Comparison of ENCODE assay signal across 8 cellular contexts in the genomic region with DNA sequence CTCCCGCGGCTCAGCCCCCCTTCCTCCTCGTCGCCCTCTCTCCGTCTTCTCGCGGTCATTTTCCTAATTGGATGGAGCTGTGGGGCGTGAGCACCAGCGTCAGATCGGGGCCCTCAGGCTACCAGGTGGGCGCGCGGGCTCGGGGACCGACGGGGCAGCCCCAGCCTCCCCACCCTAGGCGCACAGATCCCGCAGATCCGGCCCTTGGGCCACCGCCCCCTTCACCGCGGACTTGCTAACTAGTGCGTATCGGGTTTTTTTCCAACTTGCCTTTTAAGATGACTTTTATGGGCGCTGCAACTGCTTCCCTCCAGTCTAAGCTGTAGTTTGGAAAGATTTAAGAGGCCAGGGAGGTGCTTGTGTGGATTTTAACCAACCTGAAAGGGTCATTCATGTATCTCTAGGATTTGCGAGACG. TPM values are rescaled to one million over a fixed set of nuclear protein-coding genes. Genes with fewer than 3 reads are reported as not detected.
A peak's percentile ranks its signal among the peaks of the same experiment; 100 is the strongest.
DNase-seq lines count a peak whose midpoint lies in the region; ATAC-seq and TF ChIP-seq lines count a peak whose summit lies in the region.

No MANE protein-coding gene starts in this region.

- H3K4me1 ChIP-seq in gastroesophageal sphincter, result peaks cover 0 to 72% (median 28%) of the 10 kb centered on the region in 3 donors
- peaks cover 9% of the 10 kb centered on the region for H3K4me1 ChIP-seq in ovary (ENCODE audit: insufficient read depth)

- H3K9me3 ChIP-seq in gastroesophageal sphincter (no peaks in the 10 kb centered on the region), ovary (no peaks in the 10 kb centered on the region)

- H3K27ac ChIP-seq in gastroesophageal sphincter, result peak overlapping the region; percentile 72 to 92 (median 90)
- H3K27ac ChIP-seq in ovary, result peak overlapping the region; percentile 86 to 92

- H3K27me3 ChIP-seq in gastroesophageal sphincter (no peaks in the 10 kb centered on the region), ovary (no peaks in the 10 kb centered on the region)

- TF ChIP-seq POLR2A in NB4 (IDR thresholded peaks at IDR 0.05; ENCODE audit: extremely low read depth, insufficient read length) (no peak), gastroesophageal sphincter (IDR thresholded peaks at IDR 0.05) (no peak), ovary (IDR thresholded peaks at IDR 0.05) (no peak)

- H3K36me3 ChIP-seq in gastroesophageal sphincter, result no peaks in the 10 kb centered on the region
- H3K36me3 ChIP-seq in ovary, result no peaks in the 10 kb centered on the region

- H3K36me3 Mint-ChIP-seq in CD14-positive monocyte, result peaks cover 42 to 46% of the 10 kb centered on the region in 2 donors
- H3K36me3 Mint-ChIP-seq in activated T-helper 17 cell treated with anti-CD3 and anti-CD28 coated beads, Interleukin-2, amount 50 U/mL, for 72 hours (ENCODE audit: low read depth), result peaks cover 6% of the 10 kb centered on the region

- peaks cover 71% of the 10 kb centered on the region for H3K4me1 Mint-ChIP-seq in CD14-positive monocyte
- H3K4me1 Mint-ChIP-seq in activated T-helper 17 cell treated with anti-CD3 and anti-CD28 coated beads, Interleukin-2, amount 50 U/mL, for 72 hours, result peaks cover 49% of the 10 kb centered on the region

- ATAC-seq in activated T-helper 17 cell treated with anti-CD3 and anti-CD28 coated beads, Interleukin-2, amount 50 U/mL, for 72 hours (replicated peaks), result peak; percentile 18
- peak; percentile 15 for ATAC-seq in gastroesophageal sphincter

- H3K4me3 ChIP-seq in NB4 (ENCODE audit: low read depth, low read length) (peak overlapping the region; percentile 78), gastroesophageal sphincter (peak overlapping the region; percentile 76 to 94), ovary (peak overlapping the region; percentile 87)

- no peak for DNase-seq in CD14-positive monocyte (ENCODE audit: low spot score)
- peak; percentile 69 for DNase-seq in GM20000 (ENCODE audit: low spot score)
- peak; percentile 79 for DNase-seq in NB4 (ENCODE audit: low read depth)
- peak; percentile 51 to 72 (median 63) for DNase-seq in ovary
- no peak for DNase-seq in occipital lobe (lab: John Stamatoyannopoulos, UW)
- DNase-seq in NCI-H1092 treated with DMSO at 0.1 percent for 48 hours (lab: John Stamatoyannopoulos, UW), result no peak

- H3K4me3 Mint-ChIP-seq in CD14-positive monocyte, result peak overlapping the region; percentile 86 to 95
- peak overlapping the region; percentile 79 for H3K4me3 Mint-ChIP-seq in activated T-helper 17 cell treated with anti-CD3 and anti-CD28 coated beads, Interleukin-2, amount 50 U/mL, for 72 hours

- H3K27me3 Mint-ChIP-seq in CD14-positive monocyte (ENCODE audit: low read depth in 3 of 3), result peaks cover 0 to 2% (median 0%) of the 10 kb centered on the region in 3 donors
- H3K27me3 Mint-ChIP-seq in activated T-helper 17 cell treated with anti-CD3 and anti-CD28 coated beads, Interleukin-2, amount 50 U/mL, for 72 hours, result no peaks in the 10 kb centered on the region

- no peak for TF ChIP-seq EP300 in gastroesophageal sphincter (IDR thresholded peaks at IDR 0.05)
- TF ChIP-seq EP300 in ovary (IDR thresholded peaks at IDR 0.05), result no peak

- TF ChIP-seq CTCF in CD14-positive monocyte (IDR thresholded peaks at IDR 0.05) (no peak), GM20000 (IDR thresholded peaks at IDR 0.05; ENCODE audit: extremely low read depth, missing control alignments) (no peak), NB4 (IDR thresholded peaks at IDR 0.05; ENCODE audit: low read depth, low read length) (no peak), gastroesophageal sphincter (IDR thresholded peaks at IDR 0.05) (no peak), ovary (IDR thresholded peaks at IDR 0.05) (no peak)

- H3K27ac Mint-ChIP-seq in CD14-positive monocyte, result peak overlapping the region; percentile 95 to 100 (median 99)
- peak overlapping the region; percentile 85 for H3K27ac Mint-ChIP-seq in activated T-helper 17 cell treated with anti-CD3 and anti-CD28 coated beads, Interleukin-2, amount 50 U/mL, for 72 hours

- intact Hi-C loops in CD14-positive monocyte (cut with micrococcal nuclease) (loop anchor here (5.0 to 10.0 kb wide), 3 partner anchors 35 to 108 kb away; a partner anchor contains a TSS), ovary (cut with DNase I) (loop anchor here in 1 of 4 donors (5.0 kb wide), 2 partner anchors 90 to 110 kb away; a partner anchor contains a TSS)

- H3K9me3 Mint-ChIP-seq in CD14-positive monocyte, result peaks cover 0 to 2% (median 0%) of the 10 kb centered on the region in 7 donors
- no peaks in the 10 kb centered on the region for H3K9me3 Mint-ChIP-seq in activated T-helper 17 cell treated with anti-CD3 and anti-CD28 coated beads, Interleukin-2, amount 50 U/mL, for 72 hours

- WGBS in gastroesophageal sphincter (ENCODE audit: low coverage in 1 of 2), 2 donors, result 1% methylated on average over 10 of the region's 27 CpGs; no CpG with 5 or more reads in 1 of the 2 donors
- 0 to 2% (median 1%) methylated on average over 26 to 27 of the region's 27 CpGs for WGBS in ovary, 3 donors

RNA-seq across cellular contexts. Expression of a gene that starts 1.3 kb away (rescaled TPM):
- 1 to 10 TPM; 3.4 to 4.8 TPM for polyA plus RNA-seq in CD14-positive monocyte
- 10 to 100 TPM; 12.2 to 15.4 TPM for total RNA-seq in activated T-helper 17 cell treated with anti-CD3 and anti-CD28 coated beads, Interleukin-2, amount 50 U/mL, for 72 hours
- total RNA-seq in gastroesophageal sphincter, result 10 to 100 TPM in 3 of 4 donors, 1 to 10 TPM in 1; 7.3 to 13.2 (median 11.4) TPM
- 10 to 100 TPM in 5 of 7 donors, 1 to 10 TPM in 2; 6.8 to 19.7 (median 14.5) TPM for total RNA-seq in ovary
- polyA plus RNA-seq in ovary, result 10 to 100 TPM in 1 of 2 donors, 1 to 10 TPM in 1; 8.3 to 10.4 TPM
- 14.3 TPM for total RNA-seq in occipital lobe

Comparison
In these comparisons a context has a peak if more than half of its experiments do, and no peak if none do; other contexts are left out.
1. DNase-seq: peak in GM20000 (single experiment), NB4 (single experiment) and ovary (5 of 5); none in CD14-positive monocyte (single experiment), occipital lobe (single experiment) and NCI-H1092 treated with DMSO at 0.1 percent for 48 hours (single experiment).
2. Peak in every context shown above with its lines, with median percentiles within 50 percentile points of each other: H3K4me3 ChIP-seq.